ENCODE assay signal across 22 cellular contexts in genomic region chr17:16374539-16374938, GRCh38.
"Had no signal": no experiment of that assay in that cellular context is flagged by ENCODE, and none has a peak within 500 bp of the region (broad histone marks: within the 10 kb centered on the region; RNA-seq: fewer than 3 reads in every experiment).

No MANE protein-coding gene starts in this region.

- H3K36me3 Mint-ChIP-seq: activated naive CD4-positive, alpha-beta T cell treated with anti-CD3 and anti-CD28 coated beads, Interleukin-2, amount 50 U/mL, for 24 hours; activated naive CD8-positive, alpha-beta T cell treated with anti-CD3 and anti-CD28 coated beads, Interleukin-2, amount 10 ng/mL, durations not matched to agents 7 days and 5 days; brain had no signal

- ATAC-seq: activated CD8-positive, alpha-beta T cell treated with anti-CD3 and anti-CD28 coated beads for 36 hours; K562; Panc1 had no signal

- H3K27ac ChIP-seq: adrenal gland, SJCRH30, SK-N-MC had no signal

- H3K4me3 Mint-ChIP-seq: activated CD4-positive, alpha-beta T cell treated with anti-CD3 and anti-CD28 coated beads, Interleukin-2, amount 10 ng/mL, durations not matched to agents 24 days and 14 days; activated CD8-positive, alpha-beta T cell treated with anti-CD3 and anti-CD28 coated beads for 36 hours; activated naive CD4-positive, alpha-beta T cell treated with anti-CD3 and anti-CD28 coated beads, Interleukin-2, amount 50 U/mL, for 24 hours; activated naive CD8-positive, alpha-beta T cell treated with anti-CD3 and anti-CD28 coated beads, Interleukin-2, amount 10 ng/mL, durations not matched to agents 7 days and 5 days; brain had no signal

- H3K27me3 Mint-ChIP-seq: activated naive CD4-positive, alpha-beta T cell treated with anti-CD3 and anti-CD28 coated beads, Interleukin-2, amount 50 U/mL, for 24 hours; activated naive CD8-positive, alpha-beta T cell treated with anti-CD3 and anti-CD28 coated beads, Interleukin-2, amount 10 ng/mL, durations not matched to agents 7 days and 5 days; brain had no signal

- H3K27me3 ChIP-seq: adrenal gland, SJCRH30 had no signal

- H3K27ac Mint-ChIP-seq: activated CD4-positive, alpha-beta T cell treated with anti-CD3 and anti-CD28 coated beads, Interleukin-2, amount 10 ng/mL, durations not matched to agents 24 days and 14 days; activated CD8-positive, alpha-beta T cell treated with anti-CD3 and anti-CD28 coated beads for 36 hours; activated naive CD4-positive, alpha-beta T cell treated with anti-CD3 and anti-CD28 coated beads, Interleukin-2, amount 50 U/mL, for 24 hours; activated naive CD8-positive, alpha-beta T cell treated with anti-CD3 and anti-CD28 coated beads, Interleukin-2, amount 10 ng/mL, durations not matched to agents 7 days and 5 days; activated T-helper 2 cell treated with anti-CD3 and anti-CD28 coated beads, Interferon-gamma antibody, Interleukin-2, Interleukin-4, amounts not matched to agents 10 μg/mL and 5 μg/mL and 100 μg/mL, durations not matched to agents 14 hours and 24 hours and 36 hours had no signal

- DNase-seq: activated CD4-positive, alpha-beta T cell treated with anti-CD3 and anti-CD28 coated beads, Interleukin-2, amount 10 ng/mL, durations not matched to agents 24 days and 14 days; activated CD4-positive, alpha-beta T cell treated with anti-CD3 and anti-CD28 coated beads, Interleukin-2, amount 50 U/mL, for 4 hours; activated CD8-positive, alpha-beta T cell treated with anti-CD3 and anti-CD28 coated beads for 36 hours; activated gamma-delta T cell; activated naive CD4-positive, alpha-beta T cell treated with Interleukin-2 at 50 U/mL for 16 hours; activated naive CD8-positive, alpha-beta T cell treated with anti-CD3 and anti-CD28 coated beads, Interleukin-2, amount 10 ng/mL, durations not matched to agents 7 days and 5 days; activated T-cell treated with anti-CD3 and anti-CD28 coated beads, Interleukin-2, amount 50 U/mL, for 1 hour; adrenal gland; NCI-H1105; NCI-H1417 treated with DMSO at 0.1 percent for 48 hours; NCI-H1930; NCI-H345; NCI-H524 treated with DMSO at 0.1 percent for 48 hours; SHP77; SJCRH30; T1000 had no signal

- H3K4me3 ChIP-seq: adrenal gland, K562, SJCRH30, SK-N-MC had no signal

- H3K9me3 Mint-ChIP-seq: activated CD4-positive, alpha-beta T cell treated with anti-CD3 and anti-CD28 coated beads, Interleukin-2, amount 10 ng/mL, durations not matched to agents 24 days and 14 days; activated CD8-positive, alpha-beta T cell treated with anti-CD3 and anti-CD28 coated beads for 36 hours; activated naive CD4-positive, alpha-beta T cell treated with anti-CD3 and anti-CD28 coated beads, Interleukin-2, amount 50 U/mL, for 24 hours; activated naive CD8-positive, alpha-beta T cell treated with anti-CD3 and anti-CD28 coated beads, Interleukin-2, amount 10 ng/mL, durations not matched to agents 7 days and 5 days; activated T-helper 2 cell treated with anti-CD3 and anti-CD28 coated beads, Interferon-gamma antibody, Interleukin-2, Interleukin-4, amounts not matched to agents 10 μg/mL and 5 μg/mL and 100 μg/mL, durations not matched to agents 14 hours and 24 hours and 36 hours had no signal

- H3K4me1 Mint-ChIP-seq: activated CD4-positive, alpha-beta T cell treated with anti-CD3 and anti-CD28 coated beads, Interleukin-2, amount 10 ng/mL, durations not matched to agents 24 days and 14 days; activated naive CD4-positive, alpha-beta T cell treated with anti-CD3 and anti-CD28 coated beads, Interleukin-2, amount 50 U/mL, for 24 hours; activated naive CD8-positive, alpha-beta T cell treated with anti-CD3 and anti-CD28 coated beads, Interleukin-2, amount 10 ng/mL, durations not matched to agents 7 days and 5 days had no signal

- H3K9me3 ChIP-seq: adrenal gland, SJCRH30 had no signal

- H3K4me1 ChIP-seq: adrenal gland, SJCRH30 had no signal

- H3K36me3 ChIP-seq: adrenal gland, SJCRH30 had no signal

- FAIRE-seq: K562 had no signal
